In the genomic region with DNA sequence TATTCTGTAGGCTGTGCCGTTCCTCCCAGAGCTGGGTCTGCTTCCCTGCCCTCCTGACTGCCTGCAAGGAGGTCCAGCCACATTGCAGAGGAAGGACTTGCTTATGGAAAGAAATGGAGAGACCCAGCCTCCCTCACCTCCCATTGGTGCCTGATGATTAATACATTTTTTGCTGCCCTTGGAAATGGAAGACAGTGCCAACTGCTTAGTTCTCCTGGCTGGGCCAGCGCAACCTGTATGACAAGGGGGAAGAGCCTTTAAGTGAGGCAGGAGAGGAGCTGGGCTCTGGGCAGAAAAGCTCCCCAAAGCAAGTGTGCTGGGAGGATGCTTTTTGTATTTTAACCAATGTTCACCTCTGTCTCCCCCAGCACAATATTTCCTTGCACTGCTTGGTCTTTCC, we compare ENCODE assay signal across 1 cellular context.
TF ChIP-seq lines count a peak whose summit lies in the region.

No MANE protein-coding gene starts in this region.

TF ChIP-seq in IMR-90, 13 proteins besides CTCF, POLR2A, EP300 and RAD21:
- TF ChIP-seq, protein P1, sequence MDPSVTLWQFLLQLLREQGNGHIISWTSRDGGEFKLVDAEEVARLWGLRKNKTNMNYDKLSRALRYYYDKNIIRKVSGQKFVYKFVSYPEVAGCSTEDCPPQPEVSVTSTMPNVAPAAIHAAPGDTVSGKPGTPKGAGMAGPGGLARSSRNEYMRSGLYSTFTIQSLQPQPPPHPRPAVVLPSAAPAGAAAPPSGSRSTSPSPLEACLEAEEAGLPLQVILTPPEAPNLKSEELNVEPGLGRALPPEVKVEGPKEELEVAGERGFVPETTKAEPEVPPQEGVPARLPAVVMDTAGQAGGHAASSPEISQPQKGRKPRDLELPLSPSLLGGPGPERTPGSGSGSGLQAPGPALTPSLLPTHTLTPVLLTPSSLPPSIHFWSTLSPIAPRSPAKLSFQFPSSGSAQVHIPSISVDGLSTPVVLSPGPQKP (IDR thresholded peaks at IDR 0.05; ENCODE audit: borderline replicate concordance, low read depth, low read length), result no peak
- TF ChIP-seq MXI1 (IDR thresholded peaks at IDR 0.05; ENCODE audit: borderline replicate concordance, low read depth, low read length), result no peak
- TF ChIP-seq CHD1 (IDR thresholded peaks at IDR 0.05; ENCODE audit: low read depth, low read length), result no peak
- TF ChIP-seq RCOR1 (IDR thresholded peaks at IDR 0.05; ENCODE audit: insufficient replicate concordance, low read length), result no peak
- no peak for TF ChIP-seq MAZ (IDR thresholded peaks at IDR 0.05; ENCODE audit: borderline replicate concordance, low read depth, low read length)
- TF ChIP-seq, protein P2, sequence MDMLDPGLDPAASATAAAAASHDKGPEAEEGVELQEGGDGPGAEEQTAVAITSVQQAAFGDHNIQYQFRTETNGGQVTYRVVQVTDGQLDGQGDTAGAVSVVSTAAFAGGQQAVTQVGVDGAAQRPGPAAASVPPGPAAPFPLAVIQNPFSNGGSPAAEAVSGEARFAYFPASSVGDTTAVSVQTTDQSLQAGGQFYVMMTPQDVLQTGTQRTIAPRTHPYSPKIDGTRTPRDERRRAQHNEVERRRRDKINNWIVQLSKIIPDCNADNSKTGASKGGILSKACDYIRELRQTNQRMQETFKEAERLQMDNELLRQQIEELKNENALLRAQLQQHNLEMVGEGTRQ (IDR thresholded peaks at IDR 0.05; ENCODE audit: low read depth, low read length), result no peak
- no peak for TF ChIP-seq SMC3 (IDR thresholded peaks at IDR 0.05; ENCODE audit: low read depth, low read length)
- no peak for TF ChIP-seq NFE2L2 (IDR thresholded peaks at IDR 0.05; ENCODE audit: low read depth, low read length)
TF ChIP-seq in IMR-90: peak in this region for 0.
